8 cellular contexts compared by ENCODE assay signal in genomic region chr14:24678801-24679247, GRCh38.
DNase-seq lines count a peak whose midpoint lies in the region; ATAC-seq lines count a peak whose summit lies in the region.

No MANE protein-coding gene starts in this region.

- ATAC-seq in GM19455 (IDR thresholded peaks at IDR 0.05; ENCODE audit: unreplicated experiment): peak; percentile 85
- peak; percentile 78 for ATAC-seq in HG03571 (IDR thresholded peaks at IDR 0.05; ENCODE audit: unreplicated experiment)
- peak; percentile 89 for ATAC-seq in memory B cell (ENCODE audit: low read depth)

- H3K4me3 Mint-ChIP-seq in memory B cell: peak overlapping the region; percentile 88

- H3K27me3 Mint-ChIP-seq in memory B cell: no peaks in the 10 kb centered on the region

- peaks cover 1% of the 10 kb centered on the region for H3K9me3 Mint-ChIP-seq in memory B cell

- DNase-seq in COLO829 (ENCODE audit: low spot score) (peak; percentile 75), NCI-H748 treated with DMSO at 0.1 percent for 48 hours (lab: John Stamatoyannopoulos, UW) (peak; percentile 80), memory B cell (ENCODE audit: low spot score in 2 of 2) (peak; percentile 74 to 80)
- DNase-seq in activated CD4-positive, alpha-beta T cell treated with anti-CD3 and anti-CD28 coated beads, Interleukin-2, amount 50 U/mL, for 48 hours: peak; percentile 67 to 79
- peak; percentile 76 for DNase-seq in effector CD4-positive, alpha-beta T cell
- peak; percentile 69 to 72 for DNase-seq in stimulated activated CD8-positive, alpha-beta memory T cell treated with anti-CD3 and anti-CD28 coated beads, Interleukin-15, amount 100 ng/mL, for 48 hours (ENCODE audit: low read depth in 2 of 2)

- H3K27ac Mint-ChIP-seq in memory B cell: peak overlapping the region; percentile 68

- peaks cover 30% of the 10 kb centered on the region for H3K4me1 Mint-ChIP-seq in memory B cell

- peaks cover 2% of the 10 kb centered on the region for H3K36me3 Mint-ChIP-seq in memory B cell

Comparison
In these comparisons a context has a peak if more than half of its experiments do, and no peak if none do; other contexts are left out.
1. Peak in every context shown above with its lines: DNase-seq and ATAC-seq.